ENCODE assay signal across 2 cellular contexts in the genomic region with DNA sequence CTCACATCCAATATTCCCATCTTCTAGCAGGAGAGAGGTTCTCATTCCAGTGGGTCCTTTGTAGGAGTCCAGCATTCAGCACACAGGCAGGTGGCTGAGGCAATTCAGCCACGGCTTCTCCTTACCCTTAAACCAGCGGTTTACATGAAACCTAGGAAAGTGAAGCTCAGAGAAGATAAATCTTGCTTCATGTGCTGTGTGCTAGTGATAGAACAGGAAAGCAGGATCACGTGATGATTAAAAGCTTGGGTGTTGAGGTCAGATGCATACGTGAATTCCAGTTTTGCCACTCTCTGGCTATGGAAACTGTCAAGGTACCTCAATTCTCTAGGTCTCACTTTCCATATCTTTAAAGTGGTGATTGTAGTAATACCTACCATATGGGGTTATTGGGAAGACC.
TF ChIP-seq lines count a peak whose summit lies in the region.

No MANE protein-coding gene starts in this region.

TF ChIP-seq in HepG2, 621 proteins besides CTCF, POLR2A, EP300 and RAD21:
- TF ChIP-seq RAD51 (IDR thresholded peaks at IDR 0.05; ENCODE audit: borderline replicate concordance): peak; percentile 36; the same call in 1 of the 2 replicates
- no peak for TF ChIP-seq KDM4B (CRISPR knock-in tag; IDR thresholded peaks at IDR 0.05)

TF ChIP-seq in K562, 482 proteins besides CTCF, POLR2A, EP300 and RAD21:
- TF ChIP-seq, protein P1, sequence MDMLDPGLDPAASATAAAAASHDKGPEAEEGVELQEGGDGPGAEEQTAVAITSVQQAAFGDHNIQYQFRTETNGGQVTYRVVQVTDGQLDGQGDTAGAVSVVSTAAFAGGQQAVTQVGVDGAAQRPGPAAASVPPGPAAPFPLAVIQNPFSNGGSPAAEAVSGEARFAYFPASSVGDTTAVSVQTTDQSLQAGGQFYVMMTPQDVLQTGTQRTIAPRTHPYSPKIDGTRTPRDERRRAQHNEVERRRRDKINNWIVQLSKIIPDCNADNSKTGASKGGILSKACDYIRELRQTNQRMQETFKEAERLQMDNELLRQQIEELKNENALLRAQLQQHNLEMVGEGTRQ (CRISPR knock-in tag; IDR thresholded peaks at IDR 0.05): peak; percentile 63
- TF ChIP-seq ZNF584 (CRISPR knock-in tag; IDR thresholded peaks at IDR 0.05; ENCODE audit: low read depth): no peak
- TF ChIP-seq, protein P2, sequence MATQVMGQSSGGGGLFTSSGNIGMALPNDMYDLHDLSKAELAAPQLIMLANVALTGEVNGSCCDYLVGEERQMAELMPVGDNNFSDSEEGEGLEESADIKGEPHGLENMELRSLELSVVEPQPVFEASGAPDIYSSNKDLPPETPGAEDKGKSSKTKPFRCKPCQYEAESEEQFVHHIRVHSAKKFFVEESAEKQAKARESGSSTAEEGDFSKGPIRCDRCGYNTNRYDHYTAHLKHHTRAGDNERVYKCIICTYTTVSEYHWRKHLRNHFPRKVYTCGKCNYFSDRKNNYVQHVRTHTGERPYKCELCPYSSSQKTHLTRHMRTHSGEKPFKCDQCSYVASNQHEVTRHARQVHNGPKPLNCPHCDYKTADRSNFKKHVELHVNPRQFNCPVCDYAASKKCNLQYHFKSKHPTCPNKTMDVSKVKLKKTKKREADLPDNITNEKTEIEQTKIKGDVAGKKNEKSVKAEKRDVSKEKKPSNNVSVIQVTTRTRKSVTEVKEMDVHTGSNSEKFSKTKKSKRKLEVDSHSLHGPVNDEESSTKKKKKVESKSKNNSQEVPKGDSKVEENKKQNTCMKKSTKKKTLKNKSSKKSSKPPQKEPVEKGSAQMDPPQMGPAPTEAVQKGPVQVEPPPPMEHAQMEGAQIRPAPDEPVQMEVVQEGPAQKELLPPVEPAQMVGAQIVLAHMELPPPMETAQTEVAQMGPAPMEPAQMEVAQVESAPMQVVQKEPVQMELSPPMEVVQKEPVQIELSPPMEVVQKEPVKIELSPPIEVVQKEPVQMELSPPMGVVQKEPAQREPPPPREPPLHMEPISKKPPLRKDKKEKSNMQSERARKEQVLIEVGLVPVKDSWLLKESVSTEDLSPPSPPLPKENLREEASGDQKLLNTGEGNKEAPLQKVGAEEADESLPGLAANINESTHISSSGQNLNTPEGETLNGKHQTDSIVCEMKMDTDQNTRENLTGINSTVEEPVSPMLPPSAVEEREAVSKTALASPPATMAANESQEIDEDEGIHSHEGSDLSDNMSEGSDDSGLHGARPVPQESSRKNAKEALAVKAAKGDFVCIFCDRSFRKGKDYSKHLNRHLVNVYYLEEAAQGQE (CRISPR knock-in tag; IDR thresholded peaks at IDR 0.05; ENCODE audit: low read depth): no peak
- TF ChIP-seq, protein P3, sequence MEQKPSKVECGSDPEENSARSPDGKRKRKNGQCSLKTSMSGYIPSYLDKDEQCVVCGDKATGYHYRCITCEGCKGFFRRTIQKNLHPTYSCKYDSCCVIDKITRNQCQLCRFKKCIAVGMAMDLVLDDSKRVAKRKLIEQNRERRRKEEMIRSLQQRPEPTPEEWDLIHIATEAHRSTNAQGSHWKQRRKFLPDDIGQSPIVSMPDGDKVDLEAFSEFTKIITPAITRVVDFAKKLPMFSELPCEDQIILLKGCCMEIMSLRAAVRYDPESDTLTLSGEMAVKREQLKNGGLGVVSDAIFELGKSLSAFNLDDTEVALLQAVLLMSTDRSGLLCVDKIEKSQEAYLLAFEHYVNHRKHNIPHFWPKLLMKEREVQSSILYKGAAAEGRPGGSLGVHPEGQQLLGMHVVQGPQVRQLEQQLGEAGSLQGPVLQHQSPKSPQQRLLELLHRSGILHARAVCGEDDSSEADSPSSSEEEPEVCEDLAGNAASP (IDR thresholded peaks at IDR 0.05): no peak
- no peak for TF ChIP-seq HNRNPLL (IDR thresholded peaks at IDR 0.05; ENCODE audit: low read depth, low read length, poor library complexity, severe bottlenecking)
- TF ChIP-seq, protein P4, sequence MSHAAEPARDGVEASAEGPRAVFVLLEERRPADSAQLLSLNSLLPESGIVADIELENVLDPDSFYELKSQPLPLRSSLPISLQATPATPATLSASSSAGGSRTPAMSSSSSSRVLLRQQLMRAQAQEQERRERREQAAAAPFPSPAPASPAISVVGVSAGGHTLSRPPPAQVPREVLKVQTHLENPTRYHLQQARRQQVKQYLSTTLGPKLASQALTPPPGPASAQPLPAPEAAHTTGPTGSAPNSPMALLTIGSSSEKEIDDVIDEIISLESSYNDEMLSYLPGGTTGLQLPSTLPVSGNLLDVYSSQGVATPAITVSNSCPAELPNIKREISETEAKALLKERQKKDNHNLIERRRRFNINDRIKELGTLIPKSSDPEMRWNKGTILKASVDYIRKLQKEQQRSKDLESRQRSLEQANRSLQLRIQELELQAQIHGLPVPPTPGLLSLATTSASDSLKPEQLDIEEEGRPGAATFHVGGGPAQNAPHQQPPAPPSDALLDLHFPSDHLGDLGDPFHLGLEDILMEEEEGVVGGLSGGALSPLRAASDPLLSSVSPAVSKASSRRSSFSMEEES (CRISPR knock-in tag; IDR thresholded peaks at IDR 0.05): peak; percentile 83
- peak; percentile 45; the same call in 1 of the 2 replicates for TF ChIP-seq TOE1 (IDR thresholded peaks at IDR 0.05; ENCODE audit: borderline replicate concordance)
- TF ChIP-seq TOE1 (CRISPR knock-in tag; IDR thresholded peaks at IDR 0.05; ENCODE audit: borderline replicate concordance, low read depth): no peak
- TF ChIP-seq PML (IDR thresholded peaks at IDR 0.05; ENCODE audit: low read length): no peak
- no peak for TF ChIP-seq BDP1 (IDR thresholded peaks at IDR 0.05; ENCODE audit: insufficient read depth, insufficient read length)
- TF ChIP-seq ILF3 (IDR thresholded peaks at IDR 0.05; ENCODE audit: borderline replicate concordance): no peak
- TF ChIP-seq ZNF232 (CRISPR knock-in tag; IDR thresholded peaks at IDR 0.05): no peak
- TF ChIP-seq FOXJ3 (CRISPR knock-in tag; IDR thresholded peaks at IDR 0.05): no peak
- TF ChIP-seq RAD51 (IDR thresholded peaks at IDR 0.05; ENCODE audit: borderline replicate concordance, low read depth): peak; percentile 62; the same call in 1 of the 2 replicates
- TF ChIP-seq MAZ (CRISPR knock-in tag; conservative IDR thresholded peaks at IDR 0.05 in 1 of 2, IDR thresholded peaks at IDR 0.05 in 1 of 2): no peak
- no peak for TF ChIP-seq POLR2AphosphoS2 (IDR thresholded peaks at IDR 0.05; ENCODE audit: low read length)
